ENCODE assay signal across 16 cellular contexts in genomic region chr12:15827136-15827535, GRCh38.
"Had no signal": no experiment of that assay in that cellular context is flagged by ENCODE, and none has a peak within 500 bp of the region (broad histone marks: within the 10 kb centered on the region; RNA-seq: fewer than 3 reads in every experiment).

No MANE protein-coding gene starts in this region.

- DNase-seq: KBM-7, MV-4-11, NCI-H1048, NCI-H1105, NCI-H1417, NCI-H1436 treated with DMSO at 0.1 percent for 48 hours, NCI-H1694, NCI-H187 treated with DMSO at 0.1 percent for 48 hours, NCI-H2029 treated with DMSO at 0.1 percent for 48 hours, NCI-H2171 treated with DMSO at 0.1 percent for 48 hours, NCI-H524, NCI-H526 treated with DMSO at 0.1 percent for 48 hours, NCI-H748 treated with DMSO at 0.1 percent for 48 hours, Right ventricle myocardium superior, RPMI8226 had no signal

- FAIRE-seq: RCC 7860 had no signal
